ENCODE assay signal across 29 cellular contexts in genomic region chr6:43957273-43957672, GRCh38.
"Had no signal": no experiment of that assay in that cellular context is flagged by ENCODE, and none has a peak within 500 bp of the region (broad histone marks: within the 10 kb centered on the region; RNA-seq: fewer than 3 reads in every experiment).

No MANE protein-coding gene starts in this region.

- ATAC-seq: activated T-cell treated with anti-CD3 and anti-CD28 coated beads, Interleukin-2, amount 50 U/mL, for 4 hours; activated T-helper 17 cell treated with anti-CD3 and anti-CD28 coated beads, Interleukin-2, amount 50 U/mL, for 72 hours; foreskin keratinocyte; gastrocnemius medialis; heart left ventricle; T-helper 17 cell had no signal

- H3K9me3 ChIP-seq: gastrocnemius medialis had no signal

- H3K36me3 ChIP-seq: brain microvascular endothelial cell, esophagus muscularis mucosa, gastrocnemius medialis, heart left ventricle had no signal

- H3K27ac ChIP-seq: brain microvascular endothelial cell, coronary artery, dorsolateral prefrontal cortex, esophagus muscularis mucosa, foreskin keratinocyte, heart left ventricle had no signal

- H3K4me3 ChIP-seq: coronary artery, dorsolateral prefrontal cortex, esophagus muscularis mucosa, gastrocnemius medialis, heart left ventricle had no signal

- H3K27me3 ChIP-seq: brain microvascular endothelial cell, esophagus muscularis mucosa, gastrocnemius medialis had no signal

- DNase-seq: activated CD4-positive, alpha-beta memory T cell treated with anti-CD3 and anti-CD28 coated beads, Interleukin-2, amount 10 ng/mL, durations not matched to agents 7 days and 5 days; activated CD4-positive, alpha-beta T cell treated with anti-CD3 and anti-CD28 coated beads for 1 hour; activated CD4-positive, alpha-beta T cell treated with anti-CD3 and anti-CD28 coated beads for 4 hours; activated CD4-positive, alpha-beta T cell treated with anti-CD3 and anti-CD28 coated beads, Interleukin-2, amount 10 ng/mL, durations not matched to agents 7 days and 5 days; activated CD4-positive, alpha-beta T cell treated with anti-CD3 and anti-CD28 coated beads, Interleukin-2, amount 50 U/mL, for 4 hours; activated effector memory CD4-positive, alpha-beta T cell treated with Interleukin-2 at 50 U/mL for 16 hours; activated gamma-delta T cell treated with Interleukin-2 at 50 U/mL for 16 hours; activated naive CD4-positive, alpha-beta T cell treated with anti-CD3 and anti-CD28 coated beads, Interleukin-2, amount 50 U/mL, for 16 hours; activated naive CD4-positive, alpha-beta T cell treated with Interleukin-2 at 50 U/mL for 16 hours; activated T-cell treated with anti-CD3 and anti-CD28 coated beads, Interleukin-2, amount 50 U/mL, for 4 hours; amniotic stem cell; anterior cingulate cortex; brain microvascular endothelial cell; dorsolateral prefrontal cortex; effector memory CD4-positive, alpha-beta T cell; endodermal cell; erythroblast; foreskin keratinocyte; gastrocnemius medialis; glutamatergic neuron; heart left ventricle; T-helper 1 cell; T-helper 17 cell; T1000 had no signal

- FAIRE-seq: astrocyte, bronchial epithelial cell had no signal

- H3K4me1 ChIP-seq: foreskin keratinocyte had no signal
